Comparison of ENCODE assay signal across 12 cellular contexts in genomic region chr11:103898577-103899336, GRCh38.
DNase-seq lines count a peak whose midpoint lies in the region; ATAC-seq and TF ChIP-seq lines count a peak whose summit lies in the region.
"Had no signal": no experiment of that assay in that cellular context is flagged by ENCODE, and none has a peak within 500 bp of the region (broad histone marks: within the 10 kb centered on the region; RNA-seq: fewer than 3 reads in every experiment).

No MANE protein-coding gene starts in this region.

- no peaks in the 10 kb centered on the region; the same call in 1 of the 2 replicates for H3K9me3 ChIP-seq in OCI-LY3 (ENCODE audit: insufficient read depth, low read length)
- no peaks in the 10 kb centered on the region for H3K9me3 ChIP-seq in gastrocnemius medialis

- no peak overlapping the region for H3K9ac ChIP-seq in OCI-LY3 (ENCODE audit: low read length)

- DNase-seq in activated gamma-delta T cell (lab: John Stamatoyannopoulos, UW), result no peak
- no peak for DNase-seq in amniotic stem cell (lab: John Stamatoyannopoulos, UW)
- DNase-seq in gastrocnemius medialis, result no peak
- no peak for DNase-seq in coronary artery (ENCODE audit: low spot score)
- DNase-seq: aorta; CD8-positive, alpha-beta T cell; NCI-H524 had no signal

- H3K4me1 ChIP-seq in OCI-LY3 (ENCODE audit: low read length) (peaks cover 36% of the 10 kb centered on the region), gastrocnemius medialis (no peaks in the 10 kb centered on the region)

- H3K79me2 ChIP-seq in OCI-LY3 (ENCODE audit: low read length), result no peaks in the 10 kb centered on the region

- TF ChIP-seq CTCF in OCI-LY3 (IDR thresholded peaks at IDR 0.05; ENCODE audit: low read depth, low read length) (no peak), gastrocnemius medialis (IDR thresholded peaks at IDR 0.05 in 4 of 5, conservative IDR thresholded peaks at IDR 0.05 in 1 of 5) (no peak), coronary artery (IDR thresholded peaks at IDR 0.05) (no peak)

- H3K27ac ChIP-seq in OCI-LY3 (ENCODE audit: low read length) (peak overlapping the region; percentile 37; the same call in 1 of the 2 replicates), gastrocnemius medialis (no peak overlapping the region), coronary artery (no peak overlapping the region)

- H3K36me3 ChIP-seq in OCI-LY3 (replicated peaks; ENCODE audit: low read depth, low read length) (no peaks in the 10 kb centered on the region), gastrocnemius medialis (no peaks in the 10 kb centered on the region)

- H3K27me3 ChIP-seq in OCI-LY3 (ENCODE audit: low read depth, low read length) (peaks cover 27% of the 10 kb centered on the region), gastrocnemius medialis (no peaks in the 10 kb centered on the region)

- H3K4me3 ChIP-seq in OCI-LY3 (ENCODE audit: low read length) (peak overlapping the region; percentile 50), gastrocnemius medialis (no peak overlapping the region), coronary artery (no peak overlapping the region)
- H3K4me3 ChIP-seq: skin epidermis had no signal

- ATAC-seq in GM18519 (IDR thresholded peaks at IDR 0.05; ENCODE audit: low FRiP score, unreplicated experiment) (peak; percentile 64), GM21526 (IDR thresholded peaks at IDR 0.05; ENCODE audit: low FRiP score, unreplicated experiment) (peak; percentile 71), HG03095 (IDR thresholded peaks at IDR 0.05; ENCODE audit: unreplicated experiment) (peak; percentile 68), gastrocnemius medialis (no peak)
- ATAC-seq: CD8-positive, alpha-beta T cell had no signal

- intact Hi-C loops in gastrocnemius medialis (cut with DNase I; ENCODE audit: low total_unique reads), result no loop called here

- H3K4me2 ChIP-seq in OCI-LY3 (ENCODE audit: low read length), result peak overlapping the region; percentile 69

- no peaks in the 10 kb centered on the region for H4K20me1 ChIP-seq in OCI-LY3 (ENCODE audit: insufficient read depth, low read length)

- in situ Hi-C loops in gastrocnemius medialis (cut with MboI; ENCODE audit: low sequenced_read_pairs in 4 of 4), result no loop called here

- no peak overlapping the region for H2AFZ ChIP-seq in OCI-LY3 (ENCODE audit: low read depth, low read length)

- no peak for TF ChIP-seq POLR2A in gastrocnemius medialis (IDR thresholded peaks at IDR 0.05)

Comparison
In these comparisons a context has a peak if more than half of its experiments do, and no peak if none do; other contexts are left out.
1. ATAC-seq: peak in GM18519 (single experiment), GM21526 (single experiment) and HG03095 (single experiment); none in gastrocnemius medialis (0 of 2).